Comparison of ENCODE assay signal across 15 cellular contexts in the genomic region with DNA sequence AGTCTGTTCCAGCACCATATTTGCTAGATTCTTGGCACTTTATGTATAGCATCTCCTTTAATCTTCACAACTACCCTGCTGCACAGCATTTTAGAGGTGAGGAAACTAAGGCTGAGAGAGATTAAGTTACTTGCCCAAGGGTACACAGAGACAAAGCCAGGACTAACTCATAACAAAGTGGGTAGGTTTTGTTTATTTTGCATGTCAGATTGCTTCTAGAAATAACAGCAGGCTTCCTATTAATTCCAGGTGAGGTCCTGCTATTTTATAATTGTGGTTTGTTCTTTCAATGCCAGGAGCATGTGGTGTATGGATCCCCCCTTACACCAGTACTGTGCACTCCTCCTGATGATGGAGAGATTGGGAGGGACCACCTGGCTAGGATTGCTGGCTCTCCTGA. TPM values are rescaled to one million over a fixed set of nuclear protein-coding genes. Genes with fewer than 3 reads are reported as not detected.
DNase-seq lines count a peak whose midpoint lies in the region; ATAC-seq and TF ChIP-seq lines count a peak whose summit lies in the region.
"Had no signal": no experiment of that assay in that cellular context is flagged by ENCODE, and none has a peak within 500 bp of the region (broad histone marks: within the 10 kb centered on the region; RNA-seq: fewer than 3 reads in every experiment).

No MANE protein-coding gene starts in this region.

- H3K9ac ChIP-seq in KMS-11: no peak overlapping the region

- H3K4me3 ChIP-seq in KMS-11 (IDR thresholded peaks at IDR 0.05; ENCODE audit: insufficient read depth, low read depth, low read length): no peak overlapping the region
- H3K4me3 ChIP-seq: HAP-1, SK-N-MC had no signal

- H3K27ac ChIP-seq in 22Rv1 (peak overlapping the region; percentile 75), KMS-11 (peak overlapping the region; percentile 92), VCaP (peak overlapping the region; percentile 89), foreskin keratinocyte (peak overlapping the region; percentile 90)
- H3K27ac ChIP-seq: SK-N-MC had no signal

- peak overlapping the region; percentile 17; the same call in 1 of the 2 replicates for H3K4me2 ChIP-seq in KMS-11

- H3K36me3 ChIP-seq in KMS-11 (ENCODE audit: insufficient read depth): no peaks in the 10 kb centered on the region
- H3K36me3 ChIP-seq: HAP-1 had no signal

- no peak for DNase-seq in foreskin keratinocyte
- DNase-seq in stimulated activated CD4-positive, alpha-beta T cell treated with anti-CD3 and anti-CD28 coated beads, Interleukin-12 subunit alpha, Interleukin-12 subunit beta, amount 100 ng/mL, for 4 hours: no peak
- DNase-seq in stimulated activated CD4-positive, alpha-beta T cell treated with anti-CD3 and anti-CD28 coated beads, Interleukin-2, amount 100 ng/mL, for 24 hours: no peak
- DNase-seq in LoVo (ENCODE audit: low spot score): no peak
- DNase-seq in COLO829 (ENCODE audit: low spot score): no peak
- DNase-seq: DMS53, NCI-H1105, NCI-H1930, NCI-H510A had no signal

- ATAC-seq in foreskin keratinocyte: no peak
- ATAC-seq: Right ventricle myocardium inferior had no signal

- H3K27me3 ChIP-seq in KMS-11 (ENCODE audit: insufficient read depth, low read depth): no peaks in the 10 kb centered on the region
- no peaks in the 10 kb centered on the region for H3K27me3 ChIP-seq in foreskin keratinocyte

- H2AFZ ChIP-seq in KMS-11 (ENCODE audit: low read depth): no peak overlapping the region

- no peaks in the 10 kb centered on the region for H4K20me1 ChIP-seq in KMS-11 (ENCODE audit: insufficient read depth)

- TF ChIP-seq CTCF in 22Rv1 (IDR thresholded peaks at IDR 0.05) (no peak), KMS-11 (conservative IDR thresholded peaks at IDR 0.05; ENCODE audit: low read depth, low read length) (no peak), VCaP (conservative IDR thresholded peaks at IDR 0.05) (no peak), foreskin keratinocyte (conservative IDR thresholded peaks at IDR 0.05) (no peak)

- H3K4me1 ChIP-seq in KMS-11 (ENCODE audit: low read depth, poor library complexity, severe bottlenecking): peaks cover 78% of the 10 kb centered on the region
- peaks cover 6% of the 10 kb centered on the region for H3K4me1 ChIP-seq in foreskin keratinocyte
- H3K4me1 ChIP-seq: HAP-1 had no signal

- H3K79me2 ChIP-seq in KMS-11 (ENCODE audit: insufficient read depth, low read depth): no peaks in the 10 kb centered on the region; the same call in 1 of the 2 replicates

RNA-seq across cellular contexts. Expression of a gene that starts 15.0 kb away (rescaled TPM):
- total RNA-seq in foreskin keratinocyte: 0.67 and 0.75 TPM in 2 replicates
- polyA plus RNA-seq in foreskin keratinocyte: 0.34 and 0.43 TPM in 2 replicates

RNA-seq across cellular contexts. Expression of a gene that starts 21.0 kb away (rescaled TPM):
- 18.3 and 18.7 TPM in 2 replicates for total RNA-seq in foreskin keratinocyte
- 19.6 and 22.0 TPM in 2 replicates for polyA plus RNA-seq in foreskin keratinocyte
